ENCODE assay signal across 1 cellular context in genomic region chr1:209879539-209879938, GRCh38.
TF ChIP-seq lines count a peak whose summit lies in the region.

No MANE protein-coding gene starts in this region.

TF ChIP-seq in GM23338, 12 proteins besides CTCF, POLR2A, EP300 and RAD21 (continued from another document):
- TF ChIP-seq ZNF462 (CRISPR knock-in tag; IDR thresholded peaks at IDR 0.05) (no peak), EZH2 (IDR thresholded peaks at IDR 0.05; ENCODE audit: low read depth, unreplicated experiment) (no peak), STAT1 (IDR thresholded peaks at IDR 0.05; ENCODE audit: unreplicated experiment) (no peak)
